In the genomic region with DNA sequence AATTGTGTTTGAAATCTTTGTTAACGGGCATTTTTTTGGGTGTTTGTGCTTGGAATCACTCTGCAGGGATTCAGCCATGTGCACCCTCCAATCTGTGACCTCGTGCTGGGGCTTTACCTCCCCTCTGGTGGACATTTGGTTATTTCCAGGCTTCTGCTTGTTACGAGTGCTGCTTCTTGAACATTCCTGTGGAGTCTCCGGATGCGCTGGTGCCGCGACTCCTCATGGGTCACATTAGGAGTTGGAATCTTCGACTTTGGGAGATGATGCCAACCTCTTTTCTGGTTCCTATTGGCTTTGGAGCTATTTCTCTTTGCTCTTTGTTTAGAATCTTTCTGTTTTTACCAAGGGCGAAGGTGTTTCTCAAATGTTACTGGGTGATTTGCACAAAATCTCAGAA, we compare ENCODE assay signal across 1 cellular context.
TF ChIP-seq lines count a peak whose summit lies in the region.

No MANE protein-coding gene starts in this region.

TF ChIP-seq in GM23338, 12 proteins besides CTCF, POLR2A, EP300 and RAD21 (continued from another document):
- TF ChIP-seq, protein P1, sequence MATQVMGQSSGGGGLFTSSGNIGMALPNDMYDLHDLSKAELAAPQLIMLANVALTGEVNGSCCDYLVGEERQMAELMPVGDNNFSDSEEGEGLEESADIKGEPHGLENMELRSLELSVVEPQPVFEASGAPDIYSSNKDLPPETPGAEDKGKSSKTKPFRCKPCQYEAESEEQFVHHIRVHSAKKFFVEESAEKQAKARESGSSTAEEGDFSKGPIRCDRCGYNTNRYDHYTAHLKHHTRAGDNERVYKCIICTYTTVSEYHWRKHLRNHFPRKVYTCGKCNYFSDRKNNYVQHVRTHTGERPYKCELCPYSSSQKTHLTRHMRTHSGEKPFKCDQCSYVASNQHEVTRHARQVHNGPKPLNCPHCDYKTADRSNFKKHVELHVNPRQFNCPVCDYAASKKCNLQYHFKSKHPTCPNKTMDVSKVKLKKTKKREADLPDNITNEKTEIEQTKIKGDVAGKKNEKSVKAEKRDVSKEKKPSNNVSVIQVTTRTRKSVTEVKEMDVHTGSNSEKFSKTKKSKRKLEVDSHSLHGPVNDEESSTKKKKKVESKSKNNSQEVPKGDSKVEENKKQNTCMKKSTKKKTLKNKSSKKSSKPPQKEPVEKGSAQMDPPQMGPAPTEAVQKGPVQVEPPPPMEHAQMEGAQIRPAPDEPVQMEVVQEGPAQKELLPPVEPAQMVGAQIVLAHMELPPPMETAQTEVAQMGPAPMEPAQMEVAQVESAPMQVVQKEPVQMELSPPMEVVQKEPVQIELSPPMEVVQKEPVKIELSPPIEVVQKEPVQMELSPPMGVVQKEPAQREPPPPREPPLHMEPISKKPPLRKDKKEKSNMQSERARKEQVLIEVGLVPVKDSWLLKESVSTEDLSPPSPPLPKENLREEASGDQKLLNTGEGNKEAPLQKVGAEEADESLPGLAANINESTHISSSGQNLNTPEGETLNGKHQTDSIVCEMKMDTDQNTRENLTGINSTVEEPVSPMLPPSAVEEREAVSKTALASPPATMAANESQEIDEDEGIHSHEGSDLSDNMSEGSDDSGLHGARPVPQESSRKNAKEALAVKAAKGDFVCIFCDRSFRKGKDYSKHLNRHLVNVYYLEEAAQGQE (IDR thresholded peaks at IDR 0.05; ENCODE audit: unreplicated experiment) = no peak
- TF ChIP-seq, protein P2, sequence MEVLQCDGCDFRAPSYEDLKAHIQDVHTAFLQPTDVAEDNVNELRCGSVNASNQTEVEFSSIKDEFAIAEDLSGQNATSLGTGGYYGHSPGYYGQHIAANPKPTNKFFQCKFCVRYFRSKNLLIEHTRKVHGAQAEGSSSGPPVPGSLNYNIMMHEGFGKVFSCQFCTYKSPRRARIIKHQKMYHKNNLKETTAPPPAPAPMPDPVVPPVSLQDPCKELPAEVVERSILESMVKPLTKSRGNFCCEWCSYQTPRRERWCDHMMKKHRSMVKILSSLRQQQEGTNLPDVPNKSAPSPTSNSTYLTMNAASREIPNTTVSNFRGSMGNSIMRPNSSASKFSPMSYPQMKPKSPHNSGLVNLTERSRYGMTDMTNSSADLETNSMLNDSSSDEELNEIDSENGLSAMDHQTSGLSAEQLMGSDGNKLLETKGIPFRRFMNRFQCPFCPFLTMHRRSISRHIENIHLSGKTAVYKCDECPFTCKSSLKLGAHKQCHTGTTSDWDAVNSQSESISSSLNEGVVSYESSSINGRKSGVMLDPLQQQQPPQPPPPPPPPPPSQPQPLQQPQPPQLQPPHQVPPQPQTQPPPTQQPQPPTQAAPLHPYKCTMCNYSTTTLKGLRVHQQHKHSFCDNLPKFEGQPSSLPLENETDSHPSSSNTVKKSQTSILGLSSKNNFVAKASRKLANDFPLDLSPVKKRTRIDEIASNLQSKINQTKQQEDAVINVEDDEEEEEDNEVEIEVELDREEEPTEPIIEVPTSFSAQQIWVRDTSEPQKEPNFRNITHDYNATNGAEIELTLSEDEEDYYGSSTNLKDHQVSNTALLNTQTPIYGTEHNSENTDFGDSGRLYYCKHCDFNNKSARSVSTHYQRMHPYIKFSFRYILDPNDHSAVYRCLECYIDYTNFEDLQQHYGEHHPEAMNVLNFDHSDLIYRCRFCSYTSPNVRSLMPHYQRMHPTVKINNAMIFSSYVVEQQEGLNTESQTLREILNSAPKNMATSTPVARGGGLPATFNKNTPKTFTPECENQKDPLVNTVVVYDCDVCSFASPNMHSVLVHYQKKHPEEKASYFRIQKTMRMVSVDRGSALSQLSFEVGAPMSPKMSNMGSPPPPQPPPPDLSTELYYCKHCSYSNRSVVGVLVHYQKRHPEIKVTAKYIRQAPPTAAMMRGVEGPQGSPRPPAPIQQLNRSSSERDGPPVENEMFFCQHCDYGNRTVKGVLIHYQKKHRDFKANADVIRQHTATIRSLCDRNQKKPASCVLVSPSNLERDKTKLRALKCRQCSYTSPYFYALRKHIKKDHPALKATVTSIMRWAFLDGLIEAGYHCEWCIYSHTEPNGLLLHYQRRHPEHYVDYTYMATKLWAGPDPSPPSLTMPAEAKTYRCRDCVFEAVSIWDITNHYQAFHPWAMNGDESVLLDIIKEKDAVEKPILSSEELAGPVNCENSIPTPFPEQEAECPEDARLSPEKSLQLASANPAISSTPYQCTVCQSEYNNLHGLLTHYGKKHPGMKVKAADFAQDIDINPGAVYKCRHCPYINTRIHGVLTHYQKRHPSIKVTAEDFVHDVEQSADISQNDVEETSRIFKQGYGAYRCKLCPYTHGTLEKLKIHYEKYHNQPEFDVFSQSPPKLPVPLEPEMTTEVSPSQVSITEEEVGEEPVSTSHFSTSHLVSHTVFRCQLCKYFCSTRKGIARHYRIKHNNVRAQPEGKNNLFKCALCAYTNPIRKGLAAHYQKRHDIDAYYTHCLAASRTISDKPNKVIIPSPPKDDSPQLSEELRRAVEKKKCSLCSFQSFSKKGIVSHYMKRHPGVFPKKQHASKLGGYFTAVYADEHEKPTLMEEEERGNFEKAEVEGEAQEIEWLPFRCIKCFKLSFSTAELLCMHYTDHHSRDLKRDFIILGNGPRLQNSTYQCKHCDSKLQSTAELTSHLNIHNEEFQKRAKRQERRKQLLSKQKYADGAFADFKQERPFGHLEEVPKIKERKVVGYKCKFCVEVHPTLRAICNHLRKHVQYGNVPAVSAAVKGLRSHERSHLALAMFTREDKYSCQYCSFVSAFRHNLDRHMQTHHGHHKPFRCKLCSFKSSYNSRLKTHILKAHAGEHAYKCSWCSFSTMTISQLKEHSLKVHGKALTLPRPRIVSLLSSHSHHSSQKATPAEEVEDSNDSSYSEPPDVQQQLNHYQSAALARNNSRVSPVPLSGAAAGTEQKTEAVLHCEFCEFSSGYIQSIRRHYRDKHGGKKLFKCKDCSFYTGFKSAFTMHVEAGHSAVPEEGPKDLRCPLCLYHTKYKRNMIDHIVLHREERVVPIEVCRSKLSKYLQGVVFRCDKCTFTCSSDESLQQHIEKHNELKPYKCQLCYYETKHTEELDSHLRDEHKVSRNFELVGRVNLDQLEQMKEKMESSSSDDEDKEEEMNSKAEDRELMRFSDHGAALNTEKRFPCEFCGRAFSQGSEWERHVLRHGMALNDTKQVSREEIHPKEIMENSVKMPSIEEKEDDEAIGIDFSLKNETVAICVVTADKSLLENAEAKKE (CRISPR knock-in tag; IDR thresholded peaks at IDR 0.05) = no peak
- no peak for TF ChIP-seq POLR2AphosphoS5 (IDR thresholded peaks at IDR 0.05; ENCODE audit: low read depth)
